In the genomic region with DNA sequence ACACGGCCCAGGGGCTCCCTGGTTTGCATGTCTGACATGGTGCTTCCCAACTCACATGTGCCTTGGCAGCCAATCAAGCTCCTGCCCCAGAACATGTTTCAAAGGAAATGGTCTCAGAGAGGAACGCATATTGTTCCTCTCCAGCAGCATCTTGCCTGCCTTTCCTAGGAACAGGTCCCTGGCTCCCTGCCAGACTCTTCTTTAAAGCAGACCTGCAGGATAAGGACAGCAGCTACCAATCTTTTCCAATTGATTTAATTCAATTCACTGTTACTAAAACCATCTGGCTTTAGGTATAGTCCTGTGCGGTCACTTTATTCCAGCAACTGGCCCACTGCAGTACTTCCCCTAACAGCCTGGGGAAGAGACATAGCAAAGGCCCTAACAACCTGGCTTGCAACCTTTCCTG, we compare ENCODE assay signal across 10 cellular contexts.
A peak's percentile ranks its signal among the peaks of the same experiment; 100 is the strongest.
DNase-seq lines count a peak whose midpoint lies in the region; ATAC-seq lines count a peak whose summit lies in the region.
"Had no signal": no experiment of that assay in that cellular context is flagged by ENCODE, and none has a peak within 500 bp of the region (broad histone marks: within the 10 kb centered on the region; RNA-seq: fewer than 3 reads in every experiment).

No MANE protein-coding gene starts in this region.

- peaks cover 8% of the 10 kb centered on the region for H3K4me1 Mint-ChIP-seq in stimulated activated naive CD8-positive, alpha-beta T cell treated with anti-CD3 and anti-CD28 coated beads, Interleukin-15, amount 100 ng/mL, for 72 hours
- H3K4me1 Mint-ChIP-seq: neural crest cell had no signal

- H3K4me3 Mint-ChIP-seq in stimulated activated naive CD8-positive, alpha-beta T cell treated with anti-CD3 and anti-CD28 coated beads, Interleukin-15, amount 100 ng/mL, for 72 hours = no peak overlapping the region
- H3K4me3 Mint-ChIP-seq: CD4-positive, alpha-beta memory T cell; neural crest cell had no signal

- DNase-seq in stimulated activated naive CD8-positive, alpha-beta T cell treated with anti-CD3 and anti-CD28 coated beads, Interleukin-15, amount 100 ng/mL, for 72 hours = no peak
- no peak for DNase-seq in stimulated activated naive CD8-positive, alpha-beta T cell treated with anti-CD3 and anti-CD28 coated beads, Interleukin-15, Interleukin-2, amounts not matched to agents 100 U/mL and 50 U/mL, for 24 hours
- DNase-seq in astrocyte of the hippocampus (ENCODE audit: low read depth, low spot score) (peak; percentile 59), kidney tubule cell (ENCODE audit: low spot score) (peak; percentile 48), SKM-1 (lab: John Stamatoyannopoulos, UW; ENCODE audit: unreplicated experiment) (no peak), MV-4-11 (lab: John Stamatoyannopoulos, UW) (no peak), GF-D8 (lab: John Stamatoyannopoulos, UW) (no peak)
- DNase-seq: CD4-positive, alpha-beta memory T cell had no signal

- H3K27me3 Mint-ChIP-seq in stimulated activated naive CD8-positive, alpha-beta T cell treated with anti-CD3 and anti-CD28 coated beads, Interleukin-15, amount 100 ng/mL, for 72 hours = no peaks in the 10 kb centered on the region
- H3K27me3 Mint-ChIP-seq: CD4-positive, alpha-beta memory T cell had no signal

- peak overlapping the region; percentile 6 to 45 for H3K27ac Mint-ChIP-seq in stimulated activated naive CD8-positive, alpha-beta T cell treated with anti-CD3 and anti-CD28 coated beads, Interleukin-15, amount 100 ng/mL, for 72 hours

- no peaks in the 10 kb centered on the region for H3K9me3 Mint-ChIP-seq in stimulated activated naive CD8-positive, alpha-beta T cell treated with anti-CD3 and anti-CD28 coated beads, Interleukin-15, amount 100 ng/mL, for 72 hours
- H3K9me3 Mint-ChIP-seq: CD4-positive, alpha-beta memory T cell; neural crest cell had no signal

- no peak for ATAC-seq in stimulated activated naive CD8-positive, alpha-beta T cell treated with anti-CD3 and anti-CD28 coated beads, Interleukin-15, amount 100 ng/mL, for 72 hours
- ATAC-seq in stimulated activated naive CD8-positive, alpha-beta T cell treated with anti-CD3 and anti-CD28 coated beads, Interleukin-15, Interleukin-2, amounts not matched to agents 100 U/mL and 50 U/mL, for 24 hours = no peak
- no peak for ATAC-seq in GM18511 (IDR thresholded peaks at IDR 0.05; ENCODE audit: unreplicated experiment)

Comparison
In these comparisons a context has a peak if more than half of its experiments do, and no peak if none do; other contexts are left out.
1. DNase-seq: peak in astrocyte of the hippocampus (single experiment) and kidney tubule cell (single experiment); none in stimulated activated naive CD8-positive, alpha-beta T cell treated with anti-CD3 and anti-CD28 coated beads, Interleukin-15, amount 100 ng/mL, for 72 hours (0 of 2), stimulated activated naive CD8-positive, alpha-beta T cell treated with anti-CD3 and anti-CD28 coated beads, Interleukin-15, Interleukin-2, amounts not matched to agents 100 U/mL and 50 U/mL, for 24 hours (single experiment), SKM-1 (single experiment), MV-4-11 (single experiment) and GF-D8 (single experiment).